ENCODE assay signal across 20 cellular contexts in genomic region chr5:81044868-81045267, GRCh38.
"Had no signal": no experiment of that assay in that cellular context is flagged by ENCODE, and none has a peak within 500 bp of the region (broad histone marks: within the 10 kb centered on the region; RNA-seq: fewer than 3 reads in every experiment).

No MANE protein-coding gene starts in this region.

- H3K4me3 Mint-ChIP-seq: naive thymus-derived CD4-positive, alpha-beta T cell; nephron progenitor cell; stimulated activated naive B cell treated with anti-CD40 and anti-IgM and Interleukin-4, amounts not matched to agents 10 μg/mL and 1 μg/mL and 100 μg/mL, for 72 hours had no signal

- H3K9me3 Mint-ChIP-seq: endodermal cell; naive thymus-derived CD4-positive, alpha-beta T cell; nephron progenitor cell had no signal

- H3K36me3 Mint-ChIP-seq: stimulated activated naive B cell treated with anti-CD40 and anti-IgM and Interleukin-4, amounts not matched to agents 10 μg/mL and 1 μg/mL and 100 μg/mL, for 72 hours had no signal

- H3K4me1 ChIP-seq: colonic mucosa, heart left ventricle, prostate gland, sigmoid colon, stomach, thyroid gland, upper lobe of right lung, vagina had no signal

- ATAC-seq: heart left ventricle; naive thymus-derived CD4-positive, alpha-beta T cell; stimulated activated naive B cell treated with anti-CD40 and anti-IgM and Interleukin-4, amounts not matched to agents 10 μg/mL and 1 μg/mL and 100 μg/mL, for 72 hours; upper lobe of right lung had no signal

- H3K4me1 Mint-ChIP-seq: nephron progenitor cell; stimulated activated naive B cell treated with anti-CD40 and anti-IgM and Interleukin-4, amounts not matched to agents 10 μg/mL and 1 μg/mL and 100 μg/mL, for 72 hours had no signal

- H3K9me3 ChIP-seq: colonic mucosa, heart left ventricle, prostate gland, sigmoid colon, stomach, thyroid gland, upper lobe of right lung, vagina had no signal

- H3K27me3 Mint-ChIP-seq: naive thymus-derived CD4-positive, alpha-beta T cell had no signal

- H3K27ac ChIP-seq: colonic mucosa, heart left ventricle, prostate gland, sigmoid colon, skin epidermis, stomach, thyroid gland, upper lobe of right lung, vagina had no signal

- DNase-seq: cerebellar nuclear complex; colonic mucosa; effector CD4-positive, alpha-beta T cell; endodermal cell; foreskin melanocyte; heart left ventricle; hippocampal formation; mesendoderm; naive thymus-derived CD4-positive, alpha-beta T cell; nephron progenitor cell; sigmoid colon; stimulated activated CD4-positive, alpha-beta T cell treated with anti-CD3 and anti-CD28 coated beads, Interleukin-2, amount 100 ng/mL, for 24 hours; stimulated activated CD4-positive, alpha-beta T cell treated with anti-CD3 and anti-CD28 coated beads, Interleukin-4, amount 100 ng/mL, for 4 hours; stimulated activated naive B cell treated with anti-CD40 and anti-IgM and Interleukin-4, amounts not matched to agents 10 μg/mL and 1 μg/mL and 100 μg/mL, for 72 hours; stomach; thyroid gland; upper lobe of right lung had no signal

- H3K27me3 ChIP-seq: colonic mucosa, heart left ventricle, sigmoid colon, stomach, thyroid gland, upper lobe of right lung, vagina had no signal

- H3K4me3 ChIP-seq: colonic mucosa, heart left ventricle, prostate gland, sigmoid colon, skin epidermis, stomach, thyroid gland, upper lobe of right lung, vagina had no signal

- H3K36me3 ChIP-seq: colonic mucosa, heart left ventricle, prostate gland, sigmoid colon, stomach, thyroid gland, upper lobe of right lung, vagina had no signal

- H3K27ac Mint-ChIP-seq: nephron progenitor cell; stimulated activated naive B cell treated with anti-CD40 and anti-IgM and Interleukin-4, amounts not matched to agents 10 μg/mL and 1 μg/mL and 100 μg/mL, for 72 hours had no signal
